14 cellular contexts compared by ENCODE assay signal in genomic region chr20:38156888-38157634, GRCh38. TPM values are rescaled to one million over a fixed set of nuclear protein-coding genes. Genes with fewer than 3 reads are reported as not detected.
DNase-seq lines count a peak whose midpoint lies in the region; ATAC-seq and TF ChIP-seq lines count a peak whose summit lies in the region.
"Had no signal": no experiment of that assay in that cellular context is flagged by ENCODE, and none has a peak within 500 bp of the region (broad histone marks: within the 10 kb centered on the region; RNA-seq: fewer than 3 reads in every experiment).

No MANE protein-coding gene starts in this region.

- H3K27me3 Mint-ChIP-seq in chondrocyte (ENCODE audit: low read depth) (no peaks in the 10 kb centered on the region), natural killer cell (ENCODE audit: low read depth in 2 of 2) (no peaks in the 10 kb centered on the region)
- H3K27me3 Mint-ChIP-seq: activated B cell treated with CpG ODN at 0.5 μM for 24 hours had no signal

- no peaks in the 10 kb centered on the region for H3K27me3 ChIP-seq in thoracic aorta (replicated peaks; ENCODE audit: insufficient read depth)
- H3K27me3 ChIP-seq: spleen had no signal

- H3K4me1 Mint-ChIP-seq in chondrocyte (ENCODE audit: low read depth) (peaks cover 33% of the 10 kb centered on the region), natural killer cell (peaks cover 10 to 11% of the 10 kb centered on the region in 2 donors)

- H3K36me3 Mint-ChIP-seq in chondrocyte (ENCODE audit: low read depth), result no peaks in the 10 kb centered on the region
- H3K36me3 Mint-ChIP-seq in natural killer cell, result no peaks in the 10 kb centered on the region
- H3K36me3 Mint-ChIP-seq: naive B cell had no signal

- CTCF ChIA-PET in HEK293 (lab: Yijun Ruan, JAX), result interaction anchor here (0.7 kb wide), 1 partner anchor 100 kb away, joined by 5 read pairs; no protein-coding TSS in a partner anchor

- H3K4me3 Mint-ChIP-seq in chondrocyte (ENCODE audit: unreplicated experiment), result no peak overlapping the region
- H3K4me3 Mint-ChIP-seq in natural killer cell, result no peak overlapping the region
- H3K4me3 Mint-ChIP-seq: activated B cell treated with CpG ODN at 0.5 μM for 24 hours, naive B cell had no signal

- H3K9me3 Mint-ChIP-seq in chondrocyte (ENCODE audit: low read depth) (no peaks in the 10 kb centered on the region), natural killer cell (no peaks in the 10 kb centered on the region)
- H3K9me3 Mint-ChIP-seq: activated B cell treated with CpG ODN at 0.5 μM for 24 hours, naive B cell had no signal

- no peak for DNase-seq in chondrocyte (ENCODE audit: low spot score)
- DNase-seq in kidney glomerular epithelial cell (lab: John Stamatoyannopoulos, UW), result peak; percentile 6
- DNase-seq in thoracic aorta (ENCODE audit: low spot score), result peak; percentile 62
- no peak for DNase-seq in natural killer cell
- DNase-seq in activated effector memory CD4-positive, alpha-beta T cell treated with Interleukin-2 at 50 U/mL for 16 hours, result no peak
- no peak for DNase-seq in NCI-H187 treated with DMSO at 0.1 percent for 48 hours (lab: John Stamatoyannopoulos, UW)
- no peak for DNase-seq in globus pallidus (ENCODE audit: low spot score)
- DNase-seq: activated B cell treated with CpG ODN at 0.5 μM for 24 hours; activated T-cell treated with anti-CD3 and anti-CD28 coated beads, Interleukin-2, amount 50 U/mL, for 1 hour; C1 segment of cervical spinal cord; MV-4-11; naive B cell; spleen had no signal

- H3K27ac ChIP-seq in HEK293 (ENCODE audit: extremely low read depth, low read depth, low read length) (no peak overlapping the region), thoracic aorta (peak overlapping the region; percentile 77 to 86)

- H3K27ac Mint-ChIP-seq in chondrocyte (ENCODE audit: unreplicated experiment) (peak overlapping the region; percentile 12), natural killer cell (no peak overlapping the region)
- H3K27ac Mint-ChIP-seq: activated B cell treated with CpG ODN at 0.5 μM for 24 hours had no signal

- no peaks in the 10 kb centered on the region for H3K4me1 ChIP-seq in HEK293 (ENCODE audit: control insufficient read depth, insufficient read depth, low read length)
- peaks cover 40 to 80% of the 10 kb centered on the region in 2 donors for H3K4me1 ChIP-seq in thoracic aorta (ENCODE audit: control insufficient read depth in 1 of 2, low read depth in 2 of 2)

- TF ChIP-seq CTCF in HEK293 (tag by site-specific recombination; IDR thresholded peaks at IDR 0.05) (no peak), chondrocyte (IDR thresholded peaks at IDR 0.05) (no peak), thoracic aorta (IDR thresholded peaks at IDR 0.05) (no peak), natural killer cell (IDR thresholded peaks at IDR 0.05) (no peak)

- H3K4me3 ChIP-seq in HEK293 (ENCODE audit: low read depth, low read length) (no peak overlapping the region), thoracic aorta (no peak overlapping the region)
- H3K4me3 ChIP-seq: spleen had no signal

- POLR2A ChIA-PET in HEK293 (lab: Yijun Ruan, JAX), result interaction anchor here (0.6 kb wide), 1 partner anchor 63 kb away, joined by 12 read pairs; no protein-coding TSS in a partner anchor

- H3K9me3 ChIP-seq in HEK293 (ENCODE audit: control insufficient read depth, insufficient read depth, low read depth, low read length) (no peaks in the 10 kb centered on the region), thoracic aorta (no peaks in the 10 kb centered on the region)
- H3K9me3 ChIP-seq: spleen had no signal

- ATAC-seq in thoracic aorta (ENCODE audit: insufficient number of reproducible peaks, low FRiP score, low read depth) (peak; percentile 25), natural killer cell (no peak)

- H3K36me3 ChIP-seq in HEK293 (ENCODE audit: control insufficient read depth in 2 of 2, insufficient read depth in 1 of 2, low read length in 2 of 2) (no peaks in the 10 kb centered on the region), thoracic aorta (peaks cover 24% of the 10 kb centered on the region)

- intact Hi-C loops in natural killer cell (cut with micrococcal nuclease), result no loop called here

TF ChIP-seq in HEK293, 187 proteins besides CTCF, POLR2A, EP300 and RAD21:
- TF ChIP-seq ZFHX2 (tag by site-specific recombination; conservative IDR thresholded peaks at IDR 0.05) (0 out of 2 replicates have a peak, but pooled peaks have one; percentile 22), ZNF362 (tag by site-specific recombination; IDR thresholded peaks at IDR 0.05) (no peak)

RNA-seq across cellular contexts. Expression of gene TGM2, which starts 8.0 kb away (rescaled TPM):
- total RNA-seq in chondrocyte (7.1 to 22.3 TPM (median 17.7 TPM) in 3 replicates), thoracic aorta (100 to 1,000 TPM; 371 to 755 TPM), natural killer cell (under 1 TPM in 2 of 3 donors, not detected in 1; 0.33 TPM)

Comparison
In these comparisons a context has a peak if more than half of its experiments do, and no peak if none do; other contexts are left out.
1. DNase-seq: peak in kidney glomerular epithelial cell (single experiment) and thoracic aorta (single experiment); none in chondrocyte (single experiment), natural killer cell (single experiment), activated effector memory CD4-positive, alpha-beta T cell treated with Interleukin-2 at 50 U/mL for 16 hours (single experiment), NCI-H187 treated with DMSO at 0.1 percent for 48 hours (single experiment) and globus pallidus (single experiment).
2. RNA of gene TGM2, which starts 8.0 kb away (total RNA-seq): 371 to 755 TPM in thoracic aorta; 7.1 to 22.3 TPM in chondrocyte and 0.33 TPM in natural killer cell; every median in the first group is over 10 times any median in the second.